ENCODE assay signal across 1 cellular context in the genomic region with DNA sequence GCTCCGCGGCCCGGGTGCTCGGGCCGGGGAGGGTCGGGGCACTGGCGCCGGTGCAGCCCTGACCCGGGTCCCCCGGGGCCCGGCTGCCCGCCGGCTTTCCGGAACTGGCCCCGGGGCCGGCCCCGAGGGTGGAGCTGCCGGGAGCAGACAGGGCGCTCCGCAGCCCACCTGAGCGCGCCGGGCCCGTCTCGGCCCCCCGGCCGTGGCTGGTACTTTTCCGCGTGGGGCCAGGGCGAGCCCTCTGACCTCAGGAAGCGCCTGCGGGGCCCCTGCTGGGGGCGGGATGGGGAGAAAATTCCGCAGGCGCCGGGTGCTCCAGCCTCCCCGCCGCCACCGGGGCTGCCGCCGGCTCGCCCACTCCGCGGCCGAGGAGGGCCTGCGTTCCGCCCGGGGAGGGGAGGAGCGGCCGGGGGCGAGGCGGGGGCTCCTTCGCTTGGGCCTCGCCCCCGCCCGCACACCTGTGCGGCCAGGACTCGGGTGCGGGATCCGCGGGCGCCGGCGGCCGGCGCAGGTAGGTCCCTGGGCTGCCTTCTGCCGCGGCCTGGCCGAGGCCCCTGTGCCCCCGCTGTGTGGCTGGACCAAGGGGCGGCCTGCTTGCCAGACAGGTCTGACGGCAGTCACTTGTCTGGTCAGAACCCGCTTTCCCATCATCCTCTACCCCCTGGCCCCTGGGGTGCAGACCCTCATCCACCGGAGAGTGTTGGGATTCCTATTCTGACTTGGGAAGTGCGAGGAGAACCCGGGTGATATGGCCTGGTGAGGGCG.
TF ChIP-seq lines count a peak whose summit lies in the region.

No MANE protein-coding gene starts in this region.

TF ChIP-seq in K562, 482 proteins besides CTCF, POLR2A, EP300 and RAD21 (continued from another document):
- TF ChIP-seq, protein P1, sequence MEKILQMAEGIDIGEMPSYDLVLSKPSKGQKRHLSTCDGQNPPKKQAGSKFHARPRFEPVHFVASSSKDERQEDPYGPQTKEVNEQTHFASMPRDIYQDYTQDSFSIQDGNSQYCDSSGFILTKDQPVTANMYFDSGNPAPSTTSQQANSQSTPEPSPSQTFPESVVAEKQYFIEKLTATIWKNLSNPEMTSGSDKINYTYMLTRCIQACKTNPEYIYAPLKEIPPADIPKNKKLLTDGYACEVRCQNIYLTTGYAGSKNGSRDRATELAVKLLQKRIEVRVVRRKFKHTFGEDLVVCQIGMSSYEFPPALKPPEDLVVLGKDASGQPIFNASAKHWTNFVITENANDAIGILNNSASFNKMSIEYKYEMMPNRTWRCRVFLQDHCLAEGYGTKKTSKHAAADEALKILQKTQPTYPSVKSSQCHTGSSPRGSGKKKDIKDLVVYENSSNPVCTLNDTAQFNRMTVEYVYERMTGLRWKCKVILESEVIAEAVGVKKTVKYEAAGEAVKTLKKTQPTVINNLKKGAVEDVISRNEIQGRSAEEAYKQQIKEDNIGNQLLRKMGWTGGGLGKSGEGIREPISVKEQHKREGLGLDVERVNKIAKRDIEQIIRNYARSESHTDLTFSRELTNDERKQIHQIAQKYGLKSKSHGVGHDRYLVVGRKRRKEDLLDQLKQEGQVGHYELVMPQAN (IDR thresholded peaks at IDR 0.05; ENCODE audit: borderline replicate concordance): no peak
- TF ChIP-seq HSF4 (CRISPR knock-in tag; IDR thresholded peaks at IDR 0.05; ENCODE audit: borderline replicate concordance) (no peak), EP400 (IDR thresholded peaks at IDR 0.05) (no peak), ZNF551 (CRISPR knock-in tag; IDR thresholded peaks at IDR 0.05) (no peak), MCM5 (IDR thresholded peaks at IDR 0.05; ENCODE audit: low read depth) (no peak), POLR2B (IDR thresholded peaks at IDR 0.05; ENCODE audit: low read depth, partially characterized antibody) (no peak), ZNF717 (CRISPR knock-in tag; IDR thresholded peaks at IDR 0.05) (no peak), ZNF274 (IDR thresholded peaks at IDR 0.05; ENCODE audit: borderline replicate concordance, low read depth, low read length) (no peak), NR2F6 (CRISPR knock-in tag; IDR thresholded peaks at IDR 0.05) (no peak)
- TF ChIP-seq, protein P2, sequence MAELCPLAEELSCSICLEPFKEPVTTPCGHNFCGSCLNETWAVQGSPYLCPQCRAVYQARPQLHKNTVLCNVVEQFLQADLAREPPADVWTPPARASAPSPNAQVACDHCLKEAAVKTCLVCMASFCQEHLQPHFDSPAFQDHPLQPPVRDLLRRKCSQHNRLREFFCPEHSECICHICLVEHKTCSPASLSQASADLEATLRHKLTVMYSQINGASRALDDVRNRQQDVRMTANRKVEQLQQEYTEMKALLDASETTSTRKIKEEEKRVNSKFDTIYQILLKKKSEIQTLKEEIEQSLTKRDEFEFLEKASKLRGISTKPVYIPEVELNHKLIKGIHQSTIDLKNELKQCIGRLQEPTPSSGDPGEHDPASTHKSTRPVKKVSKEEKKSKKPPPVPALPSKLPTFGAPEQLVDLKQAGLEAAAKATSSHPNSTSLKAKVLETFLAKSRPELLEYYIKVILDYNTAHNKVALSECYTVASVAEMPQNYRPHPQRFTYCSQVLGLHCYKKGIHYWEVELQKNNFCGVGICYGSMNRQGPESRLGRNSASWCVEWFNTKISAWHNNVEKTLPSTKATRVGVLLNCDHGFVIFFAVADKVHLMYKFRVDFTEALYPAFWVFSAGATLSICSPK (IDR thresholded peaks at IDR 0.05; ENCODE audit: borderline replicate concordance): no peak
- TF ChIP-seq, protein P3, sequence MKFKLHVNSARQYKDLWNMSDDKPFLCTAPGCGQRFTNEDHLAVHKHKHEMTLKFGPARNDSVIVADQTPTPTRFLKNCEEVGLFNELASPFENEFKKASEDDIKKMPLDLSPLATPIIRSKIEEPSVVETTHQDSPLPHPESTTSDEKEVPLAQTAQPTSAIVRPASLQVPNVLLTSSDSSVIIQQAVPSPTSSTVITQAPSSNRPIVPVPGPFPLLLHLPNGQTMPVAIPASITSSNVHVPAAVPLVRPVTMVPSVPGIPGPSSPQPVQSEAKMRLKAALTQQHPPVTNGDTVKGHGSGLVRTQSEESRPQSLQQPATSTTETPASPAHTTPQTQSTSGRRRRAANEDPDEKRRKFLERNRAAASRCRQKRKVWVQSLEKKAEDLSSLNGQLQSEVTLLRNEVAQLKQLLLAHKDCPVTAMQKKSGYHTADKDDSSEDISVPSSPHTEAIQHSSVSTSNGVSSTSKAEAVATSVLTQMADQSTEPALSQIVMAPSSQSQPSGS (CRISPR knock-in tag; IDR thresholded peaks at IDR 0.05): no peak
